10 cellular contexts compared by ENCODE assay signal in genomic region chr11:3195251-3196160, GRCh38. TPM values are rescaled to one million over a fixed set of nuclear protein-coding genes. Genes with fewer than 3 reads are reported as not detected.
DNase-seq lines count a peak whose midpoint lies in the region; ATAC-seq and TF ChIP-seq lines count a peak whose summit lies in the region.
"Had no signal": no experiment of that assay in that cellular context is flagged by ENCODE, and none has a peak within 500 bp of the region (broad histone marks: within the 10 kb centered on the region; RNA-seq: fewer than 3 reads in every experiment).

No MANE protein-coding gene starts in this region.

- no peaks in the 10 kb centered on the region for H4K20me1 ChIP-seq in smooth muscle cell (ENCODE audit: low read depth)

- TF ChIP-seq CTCF in VCaP (conservative IDR thresholded peaks at IDR 0.05) (peak; percentile 39), gastroesophageal sphincter (IDR thresholded peaks at IDR 0.05) (peak in 3 of 4 experiments; percentile 40 to 56 (median 45)), smooth muscle cell (IDR thresholded peaks at IDR 0.05; ENCODE audit: borderline replicate concordance, insufficient read depth, poor library complexity, severe bottlenecking) (peak; percentile 30)

- no peak overlapping the region for H3K4me2 ChIP-seq in smooth muscle cell

- no peak overlapping the region for H3K9ac ChIP-seq in smooth muscle cell (ENCODE audit: low read depth)

- peaks cover 43% of the 10 kb centered on the region for H3K27me3 ChIP-seq in gastroesophageal sphincter
- peaks cover 9% of the 10 kb centered on the region for H3K27me3 ChIP-seq in smooth muscle cell (ENCODE audit: low read depth)

- ATAC-seq in gastroesophageal sphincter: no peak
- no peak for ATAC-seq in GM19324 (IDR thresholded peaks at IDR 0.05; ENCODE audit: low FRiP score, unreplicated experiment)
- no peak for ATAC-seq in GM21717 (IDR thresholded peaks at IDR 0.05; ENCODE audit: unreplicated experiment)
- ATAC-seq: stimulated activated effector memory CD8-positive, alpha-beta T cell treated with anti-CD3 and anti-CD28 coated beads, Interleukin-12 subunit alpha, Interleukin-12 subunit beta, amount 100 ng/mL, for 72 hours had no signal

- DNase-seq in DMS53 (lab: John Stamatoyannopoulos, UW) (peak; percentile 41), DMS53 treated with DMSO at 0.1 percent for 48 hours (lab: John Stamatoyannopoulos, UW; ENCODE audit: unreplicated experiment) (no peak), smooth muscle cell (lab: John Stamatoyannopoulos, UW; ENCODE audit: unreplicated experiment) (no peak), inferior parietal cortex (ENCODE audit: extremely low spot score) (no peak)

- no peak overlapping the region for H3K4me3 ChIP-seq in gastroesophageal sphincter
- no peak overlapping the region for H3K4me3 ChIP-seq in smooth muscle cell

- H3K27ac ChIP-seq in VCaP (no peak overlapping the region), gastroesophageal sphincter (no peak overlapping the region), smooth muscle cell (ENCODE audit: low read depth) (no peak overlapping the region)

- H3K9me3 ChIP-seq in gastroesophageal sphincter: no peaks in the 10 kb centered on the region
- H3K9me3 ChIP-seq in smooth muscle cell (replicated peaks; ENCODE audit: low read depth): no peaks in the 10 kb centered on the region

- no CpG with 5 or more reads among the region's 22 CpGs for WGBS in gastroesophageal sphincter (ENCODE audit: low coverage in 1 of 2), 2 donors
- 85% methylated on average over 22 of the region's 22 CpGs for WGBS in smooth muscle cell (ENCODE audit: low lambda C conversion rate)

- H3K36me3 ChIP-seq in gastroesophageal sphincter (no peaks in the 10 kb centered on the region), smooth muscle cell (ENCODE audit: low read depth) (no peaks in the 10 kb centered on the region)

- no peaks in the 10 kb centered on the region for H3K4me1 ChIP-seq in gastroesophageal sphincter
- no peaks in the 10 kb centered on the region for H3K4me1 ChIP-seq in smooth muscle cell (ENCODE audit: low read depth)

- no peak for TF ChIP-seq POLR2A in gastroesophageal sphincter (IDR thresholded peaks at IDR 0.05)

- no peak overlapping the region for H2AFZ ChIP-seq in smooth muscle cell (ENCODE audit: low read depth)

- no peaks in the 10 kb centered on the region for H3F3A ChIP-seq in smooth muscle cell (ENCODE audit: low read depth)

- no peak for TF ChIP-seq EP300 in gastroesophageal sphincter (IDR thresholded peaks at IDR 0.05)

- H3K79me2 ChIP-seq in smooth muscle cell (ENCODE audit: low read depth): no peaks in the 10 kb centered on the region

RNA-seq across cellular contexts. Expression of gene MRGPRG, which starts 23.1 kb away (rescaled TPM):
- total RNA-seq in gastroesophageal sphincter (not detected), smooth muscle cell (not detected in 2 replicates)
- not detected in 2 replicates for polyA plus RNA-seq in smooth muscle cell
- total RNA-seq: glomerular endothelial cell had no signal

RNA-seq across cellular contexts. Expression of gene OSBPL5, which starts 30.4 kb away (rescaled TPM):
- total RNA-seq in gastroesophageal sphincter (10 to 100 TPM; 39.9 to 94.0 (median 66.4) TPM), smooth muscle cell (24.2 and 27.3 TPM in 2 replicates)
- 43.4 and 46.0 TPM in 2 replicates for polyA plus RNA-seq in smooth muscle cell

RNA-seq across cellular contexts. Expression of gene MRGPRE, which starts 36.7 kb away (rescaled TPM):
- not detected for total RNA-seq in gastroesophageal sphincter
- not detected in 2 replicates for total RNA-seq in smooth muscle cell
- not detected in 2 replicates for polyA plus RNA-seq in smooth muscle cell
- total RNA-seq: glomerular endothelial cell had no signal
